8 cellular contexts compared by ENCODE assay signal in the genomic region with DNA sequence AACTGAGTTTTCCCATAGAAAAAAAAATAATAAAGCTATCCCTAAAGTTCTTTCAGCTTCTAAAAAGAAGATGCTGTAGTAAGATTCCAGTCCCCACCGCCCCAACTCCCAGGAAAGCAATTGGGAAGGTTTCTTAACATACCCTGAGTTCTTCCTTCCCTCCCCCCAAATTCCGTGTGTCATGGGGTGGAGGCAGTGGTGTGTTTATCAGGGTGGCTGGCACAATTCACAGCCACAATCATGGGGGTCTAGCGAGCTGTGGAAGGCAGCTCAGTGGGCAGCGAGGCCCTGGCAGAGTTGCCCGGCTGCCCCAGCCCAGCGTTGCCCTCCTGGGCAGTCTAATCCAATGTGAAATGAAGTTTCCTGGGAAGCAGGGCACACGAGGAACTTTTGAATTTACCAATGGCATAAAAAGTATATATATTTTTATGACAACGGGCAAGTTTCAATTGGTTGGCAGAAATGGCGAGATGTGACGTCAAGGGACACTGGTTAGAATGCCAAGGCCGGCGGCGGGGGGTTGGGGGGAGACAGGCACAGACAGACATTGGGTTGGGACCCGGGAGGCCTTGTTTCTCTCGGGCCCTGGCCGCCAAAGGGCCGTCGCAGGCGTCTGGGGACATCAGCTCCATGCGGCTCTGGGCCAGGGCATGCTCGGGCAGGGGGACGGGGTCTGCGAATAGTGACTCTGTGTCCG.
DNase-seq lines count a peak whose midpoint lies in the region; ATAC-seq and TF ChIP-seq lines count a peak whose summit lies in the region.

No MANE protein-coding gene starts in this region.

- H3K4me3 Mint-ChIP-seq in activated T-helper 2 cell treated with anti-CD3 and anti-CD28 coated beads, Interferon-gamma antibody, Interleukin-2, Interleukin-4, amounts not matched to agents 10 μg/mL and 5 μg/mL and 100 μg/mL, durations not matched to agents 14 hours and 24 hours and 36 hours (ENCODE audit: low read depth), result peak overlapping the region; percentile 81

- H3K4me2 ChIP-seq in osteoblast (ENCODE audit: insufficient read depth, low read length), result peak overlapping the region; percentile 100

- H3K4me3 ChIP-seq in osteoblast (ENCODE audit: insufficient read depth, low read length), result peak overlapping the region; percentile 77

- H3K79me2 ChIP-seq in osteoblast (ENCODE audit: insufficient read depth, low read length), result peaks cover 89% of the 10 kb centered on the region

- peaks cover 5% of the 10 kb centered on the region for H3K36me3 Mint-ChIP-seq in activated T-helper 2 cell treated with anti-CD3 and anti-CD28 coated beads, Interferon-gamma antibody, Interleukin-2, Interleukin-4, amounts not matched to agents 10 μg/mL and 5 μg/mL and 100 μg/mL, durations not matched to agents 14 hours and 24 hours and 36 hours (ENCODE audit: low read depth)

- H3K27me3 Mint-ChIP-seq in activated T-helper 2 cell treated with anti-CD3 and anti-CD28 coated beads, Interferon-gamma antibody, Interleukin-2, Interleukin-4, amounts not matched to agents 10 μg/mL and 5 μg/mL and 100 μg/mL, durations not matched to agents 14 hours and 24 hours and 36 hours (ENCODE audit: low read depth), result no peaks in the 10 kb centered on the region

- H4K20me1 ChIP-seq in osteoblast (ENCODE audit: insufficient read depth, low read length), result peaks cover 25% of the 10 kb centered on the region

- no peak for TF ChIP-seq CTCF in osteoblast (IDR thresholded peaks at IDR 0.05; ENCODE audit: extremely low read depth, low read depth, low read length)

- no peaks in the 10 kb centered on the region for H3K9me3 Mint-ChIP-seq in activated T-helper 2 cell treated with anti-CD3 and anti-CD28 coated beads, Interferon-gamma antibody, Interleukin-2, Interleukin-4, amounts not matched to agents 10 μg/mL and 5 μg/mL and 100 μg/mL, durations not matched to agents 14 hours and 24 hours and 36 hours

- peaks cover 24% of the 10 kb centered on the region for H3K36me3 ChIP-seq in osteoblast (ENCODE audit: insufficient read depth, low read length)

- H3K27ac Mint-ChIP-seq in activated T-helper 2 cell treated with anti-CD3 and anti-CD28 coated beads, Interferon-gamma antibody, Interleukin-2, Interleukin-4, amounts not matched to agents 10 μg/mL and 5 μg/mL and 100 μg/mL, durations not matched to agents 14 hours and 24 hours and 36 hours, result peak overlapping the region; percentile 92

- ATAC-seq in HG02623 (IDR thresholded peaks at IDR 0.05; ENCODE audit: unreplicated experiment), result no peak

- H3K27ac ChIP-seq in osteoblast (ENCODE audit: low read depth, low read length), result peak overlapping the region; percentile 97

- DNase-seq in AG20443 (ENCODE audit: low spot score) (peak; percentile 66), H4 (ENCODE audit: low spot score) (peak; percentile 94), NCI-H748 treated with DMSO at 0.1 percent for 48 hours (lab: John Stamatoyannopoulos, UW) (peak; percentile 80), glomerular visceral epithelial cell (ENCODE audit: extremely low spot score) (peak; percentile 89), osteoblast (ENCODE audit: insufficient read length, low spot score, missing footprints) (peak; percentile 93), NK-92 (lab: John Stamatoyannopoulos, UW; ENCODE audit: unreplicated experiment) (no peak)
- DNase-seq in activated T-helper 2 cell treated with anti-CD3 and anti-CD28 coated beads, Interferon-gamma antibody, Interleukin-2, Interleukin-4, amounts not matched to agents 10 μg/mL and 5 μg/mL and 100 μg/mL, durations not matched to agents 14 hours and 24 hours and 36 hours (ENCODE audit: low spot score), result peak; percentile 34

- H3K4me1 Mint-ChIP-seq in activated T-helper 2 cell treated with anti-CD3 and anti-CD28 coated beads, Interferon-gamma antibody, Interleukin-2, Interleukin-4, amounts not matched to agents 10 μg/mL and 5 μg/mL and 100 μg/mL, durations not matched to agents 14 hours and 24 hours and 36 hours (ENCODE audit: low read depth), result peaks cover 33% of the 10 kb centered on the region

- H3K27me3 ChIP-seq in osteoblast (ENCODE audit: insufficient read depth, low read length), result no peaks in the 10 kb centered on the region

- no peaks in the 10 kb centered on the region for H3K9me3 ChIP-seq in osteoblast (ENCODE audit: low read depth, low read length)

- H2AFZ ChIP-seq in osteoblast (ENCODE audit: low read length), result no peak overlapping the region

- peaks cover 43% of the 10 kb centered on the region for H3K4me1 ChIP-seq in osteoblast (ENCODE audit: insufficient read depth, low read length)

- intact Hi-C loops in activated T-helper 2 cell treated with anti-CD3 and anti-CD28 coated beads, Interferon-gamma antibody, Interleukin-2, Interleukin-4, amounts not matched to agents 10 μg/mL and 5 μg/mL and 100 μg/mL, durations not matched to agents 14 hours and 24 hours and 36 hours (cut with micrococcal nuclease), result loop anchor here (2.0 to 5.0 kb wide), 2 partner anchors 32 to 55 kb away; no protein-coding TSS in a partner anchor
